In genomic region chr11:43832536-43832935, GRCh38 we compare ENCODE assay signal across 28 cellular contexts.
"Had no signal": no experiment of that assay in that cellular context is flagged by ENCODE, and none has a peak within 500 bp of the region (broad histone marks: within the 10 kb centered on the region; RNA-seq: fewer than 3 reads in every experiment).

No MANE protein-coding gene starts in this region.

- H3K79me2 ChIP-seq: parathyroid adenoma had no signal

- H3K9ac ChIP-seq: neural progenitor cell, parathyroid adenoma had no signal

- H3K27ac Mint-ChIP-seq: activated CD4-positive, alpha-beta memory T cell treated with anti-CD3 and anti-CD28 coated beads for 36 hours; activated naive CD4-positive, alpha-beta T cell treated with anti-CD3 and anti-CD28 coated beads, Interleukin-2, amount 10 ng/mL, durations not matched to agents 7 days and 5 days; endodermal cell; naive thymus-derived CD8-positive, alpha-beta T cell; neural progenitor cell; T-helper 2 cell treated with Interferon-gamma antibody and Interleukin-4, amounts not matched to agents 5 μg/mL and 100 μg/mL, for 36 hours had no signal

- H3K27ac ChIP-seq: brain microvascular endothelial cell, left lung, lower lobe of right lung, neural progenitor cell, suprapubic skin, tibial artery, VCaP had no signal

- H3K4me2 ChIP-seq: neural progenitor cell had no signal

- H3K9me3 ChIP-seq: esophagus squamous epithelium, left lung, lower lobe of right lung, psoas muscle, sigmoid colon, suprapubic skin, tibial artery, upper lobe of right lung had no signal

- H3K36me3 Mint-ChIP-seq: activated naive CD4-positive, alpha-beta T cell treated with anti-CD3 and anti-CD28 coated beads, Interleukin-2, amount 10 ng/mL, durations not matched to agents 7 days and 5 days had no signal

- H3K4me1 ChIP-seq: suprapubic skin, upper lobe of right lung had no signal

- H2AFZ ChIP-seq: neural progenitor cell, parathyroid adenoma had no signal

- H3K4me3 ChIP-seq: esophagus squamous epithelium, left lung, lower lobe of right lung, neural progenitor cell, psoas muscle, sigmoid colon, suprapubic skin, tibial artery, upper lobe of right lung had no signal

- DNase-seq: activated CD4-positive, alpha-beta memory T cell treated with anti-CD3 and anti-CD28 coated beads for 36 hours; activated CD4-positive, alpha-beta T cell treated with anti-CD3 and anti-CD28 coated beads for 4 hours; activated CD8-positive, alpha-beta memory T cell treated with anti-CD3 and anti-CD28 coated beads, Interleukin-2, amount 50 U/mL, for 4 hours; activated gamma-delta T cell; activated naive CD4-positive, alpha-beta T cell treated with anti-CD3 and anti-CD28 coated beads, Interleukin-2, amount 10 ng/mL, durations not matched to agents 7 days and 5 days; activated T-cell treated with anti-CD3 and anti-CD28 coated beads, Interleukin-2, amount 50 U/mL, for 1 hour; brain microvascular endothelial cell; endodermal cell; esophagus squamous epithelium; foreskin melanocyte; left lung; lower lobe of right lung; mesenchymal stem cell; naive thymus-derived CD8-positive, alpha-beta T cell; occipital lobe; psoas muscle; sigmoid colon; stimulated activated CD4-positive, alpha-beta T cell treated with anti-CD3 and anti-CD28 coated beads, Interleukin-15, amount 100 ng/mL, for 24 hours; stimulated activated CD4-positive, alpha-beta T cell treated with anti-CD3 and anti-CD28 coated beads, Interleukin-2, amount 100 ng/mL, for 24 hours; stimulated activated naive CD4-positive, alpha-beta T cell; T-helper 1 cell; tibial artery; upper lobe of right lung had no signal

- H3K9me3 Mint-ChIP-seq: activated CD4-positive, alpha-beta memory T cell treated with anti-CD3 and anti-CD28 coated beads for 36 hours; activated naive CD4-positive, alpha-beta T cell treated with anti-CD3 and anti-CD28 coated beads, Interleukin-2, amount 10 ng/mL, durations not matched to agents 7 days and 5 days; endodermal cell; naive thymus-derived CD8-positive, alpha-beta T cell; neural progenitor cell; T-helper 2 cell treated with Interferon-gamma antibody and Interleukin-4, amounts not matched to agents 5 μg/mL and 100 μg/mL, for 36 hours had no signal

- H3K27me3 ChIP-seq: brain microvascular endothelial cell, esophagus squamous epithelium, left lung, neural progenitor cell, sigmoid colon, suprapubic skin, tibial artery, upper lobe of right lung had no signal

- H3K27me3 Mint-ChIP-seq: activated CD4-positive, alpha-beta memory T cell treated with anti-CD3 and anti-CD28 coated beads for 36 hours; activated naive CD4-positive, alpha-beta T cell treated with anti-CD3 and anti-CD28 coated beads, Interleukin-2, amount 10 ng/mL, durations not matched to agents 7 days and 5 days; naive thymus-derived CD8-positive, alpha-beta T cell had no signal

- H3K4me3 Mint-ChIP-seq: activated CD4-positive, alpha-beta memory T cell treated with anti-CD3 and anti-CD28 coated beads for 36 hours; activated naive CD4-positive, alpha-beta T cell treated with anti-CD3 and anti-CD28 coated beads, Interleukin-2, amount 10 ng/mL, durations not matched to agents 7 days and 5 days; endodermal cell; naive thymus-derived CD8-positive, alpha-beta T cell; neural progenitor cell; T-helper 2 cell treated with Interferon-gamma antibody and Interleukin-4, amounts not matched to agents 5 μg/mL and 100 μg/mL, for 36 hours had no signal

- H3K36me3 ChIP-seq: brain microvascular endothelial cell, lower lobe of right lung, neural progenitor cell, sigmoid colon, upper lobe of right lung had no signal

- ATAC-seq: left lung; naive thymus-derived CD8-positive, alpha-beta T cell; psoas muscle; upper lobe of right lung had no signal
